In genomic region chr1:213596729-213597128, GRCh38 we compare ENCODE assay signal across 8 cellular contexts.
"Had no signal": no experiment of that assay in that cellular context is flagged by ENCODE, and none has a peak within 500 bp of the region (broad histone marks: within the 10 kb centered on the region; RNA-seq: fewer than 3 reads in every experiment).

No MANE protein-coding gene starts in this region.

- H3K4me3 ChIP-seq: GM12878 had no signal

- DNase-seq: GDM1, GF-D8 had no signal

- FAIRE-seq: G401.6, GM12878, GM12891, GM12892, GM18507, GM19239 had no signal

- ATAC-seq: GM12878 had no signal
